In the genomic region with DNA sequence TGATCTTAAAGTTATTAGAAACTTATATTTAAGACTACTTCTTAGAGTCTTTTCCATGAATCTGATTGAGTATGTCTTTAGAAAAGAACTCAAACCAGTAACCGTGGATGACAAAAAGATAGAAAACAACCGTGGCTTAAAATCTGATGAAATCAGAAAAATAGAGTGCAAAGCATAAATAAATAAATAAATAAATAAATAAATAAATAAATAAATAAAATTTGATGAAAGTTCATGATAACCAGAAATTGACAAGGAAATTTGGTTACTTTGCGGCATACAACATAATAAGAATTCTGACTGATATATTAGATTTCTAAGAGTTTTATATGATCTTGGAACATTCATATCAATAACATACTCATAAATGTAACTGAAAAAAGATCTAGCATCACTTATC, we compare ENCODE assay signal across 17 cellular contexts.
A peak's percentile ranks its signal among the peaks of the same experiment; 100 is the strongest.
DNase-seq lines count a peak whose midpoint lies in the region; ATAC-seq, FAIRE-seq and TF ChIP-seq lines count a peak whose summit lies in the region.
"Had no signal": no experiment of that assay in that cellular context is flagged by ENCODE, and none has a peak within 500 bp of the region (broad histone marks: within the 10 kb centered on the region; RNA-seq: fewer than 3 reads in every experiment).

No MANE protein-coding gene starts in this region.

- no peaks in the 10 kb centered on the region for H3K27me3 Mint-ChIP-seq in activated naive CD8-positive, alpha-beta T cell
- no peaks in the 10 kb centered on the region for H3K27me3 Mint-ChIP-seq in activated naive CD8-positive, alpha-beta T cell treated with anti-CD3 and anti-CD28 coated beads for 36 hours
- H3K27me3 Mint-ChIP-seq in T-cell: no peaks in the 10 kb centered on the region

- CTCF ChIA-PET in T-cell (lab: Charles Lee): no interaction called here

- H3K27ac ChIP-seq in kidney (ENCODE audit: low read depth in 2 of 2, low read length in 2 of 2) (no peak overlapping the region), body of pancreas (no peak overlapping the region)
- H3K27ac ChIP-seq: C4-2B had no signal

- FAIRE-seq in kidney (lab: Jason Lieb, UNC): peak; percentile 3

- H3K4me1 ChIP-seq in kidney (ENCODE audit: control insufficient read depth in 1 of 2, insufficient read depth in 1 of 2, low read depth in 1 of 2, low read length in 2 of 2): no peaks in the 10 kb centered on the region
- H3K4me1 ChIP-seq in body of pancreas: no peaks in the 10 kb centered on the region
- H3K4me1 ChIP-seq: Caco-2 had no signal

- H3K27ac Mint-ChIP-seq in activated naive CD8-positive, alpha-beta T cell: peak overlapping the region; percentile 85
- no peak overlapping the region for H3K27ac Mint-ChIP-seq in activated naive CD8-positive, alpha-beta T cell treated with anti-CD3 and anti-CD28 coated beads for 36 hours
- H3K27ac Mint-ChIP-seq in T-cell: peak overlapping the region; percentile 95 to 96

- intact Hi-C loops in kidney (cut with DNase I) (no loop called here), body of pancreas (cut with DNase I) (no loop called here)

- H3K27me3 ChIP-seq in body of pancreas: no peaks in the 10 kb centered on the region

- H3K4me3 Mint-ChIP-seq in activated naive CD8-positive, alpha-beta T cell: no peak overlapping the region
- no peak overlapping the region for H3K4me3 Mint-ChIP-seq in activated naive CD8-positive, alpha-beta T cell treated with anti-CD3 and anti-CD28 coated beads for 36 hours
- H3K4me3 Mint-ChIP-seq in T-cell: no peak overlapping the region

- WGBS in body of pancreas, 2 donors: 88 to 91% methylated on average over 3 of the region's 3 CpGs

- ATAC-seq in T-cell (replicated peaks in 1 of 4) (no peak), HG02973 (IDR thresholded peaks at IDR 0.05; ENCODE audit: unreplicated experiment) (no peak), body of pancreas (no peak)
- ATAC-seq: CD8-positive, alpha-beta T cell had no signal

- POLR2A ChIA-PET in T-cell (lab: Charles Lee): no interaction called here

- no peak for TF ChIP-seq POLR2A in body of pancreas (IDR thresholded peaks at IDR 0.05)

- peaks cover 6% of the 10 kb centered on the region for H3K9me3 Mint-ChIP-seq in activated naive CD8-positive, alpha-beta T cell (ENCODE audit: low read depth)
- peaks cover 12% of the 10 kb centered on the region for H3K9me3 Mint-ChIP-seq in activated naive CD8-positive, alpha-beta T cell treated with anti-CD3 and anti-CD28 coated beads for 36 hours
- peaks cover 0 to 8% (median 3%) of the 10 kb centered on the region in 3 donors for H3K9me3 Mint-ChIP-seq in T-cell

- peaks cover 9% of the 10 kb centered on the region for H3K36me3 Mint-ChIP-seq in activated naive CD8-positive, alpha-beta T cell
- H3K36me3 Mint-ChIP-seq in activated naive CD8-positive, alpha-beta T cell treated with anti-CD3 and anti-CD28 coated beads for 36 hours: peaks cover 14% of the 10 kb centered on the region
- peaks cover 9% of the 10 kb centered on the region for H3K36me3 Mint-ChIP-seq in T-cell

- H3K4me3 ChIP-seq in kidney (ENCODE audit: low read length in 2 of 2) (no peak overlapping the region), body of pancreas (no peak overlapping the region)

- H3K4me1 Mint-ChIP-seq in activated naive CD8-positive, alpha-beta T cell (ENCODE audit: low read depth): peaks cover 37% of the 10 kb centered on the region
- peaks cover 31% of the 10 kb centered on the region for H3K4me1 Mint-ChIP-seq in activated naive CD8-positive, alpha-beta T cell treated with anti-CD3 and anti-CD28 coated beads for 36 hours
- peaks cover 29 to 48% (median 48%) of the 10 kb centered on the region in 3 donors for H3K4me1 Mint-ChIP-seq in T-cell

- no peaks in the 10 kb centered on the region for H3K9me3 ChIP-seq in kidney (ENCODE audit: control insufficient read depth in 1 of 2, low read length in 2 of 2)
- no peaks in the 10 kb centered on the region for H3K9me3 ChIP-seq in body of pancreas
- H3K9me3 ChIP-seq: Caco-2 had no signal

- DNase-seq in activated naive CD8-positive, alpha-beta T cell treated with anti-CD3 and anti-CD28 coated beads for 36 hours: no peak
- DNase-seq in T-cell: no peak
- no peak for DNase-seq in kidney
- DNase-seq in body of pancreas: no peak
- DNase-seq in stimulated activated naive CD4-positive, alpha-beta T cell treated with Interleukin-2 at 50 U/mL for 16 hours (lab: John Stamatoyannopoulos, UW): no peak
- DNase-seq: 8988T; ACHN; Caco-2; CD8-positive, alpha-beta T cell; DND-41; GF-D8; HCEC 1CT; IMR-90; KBM-7 had no signal

- H3K36me3 ChIP-seq in kidney (ENCODE audit: control insufficient read depth in 1 of 2, insufficient read depth in 2 of 2, low read length in 2 of 2) (no peaks in the 10 kb centered on the region), body of pancreas (replicated peaks in 1 of 2; ENCODE audit: insufficient read depth in 1 of 2, low read depth in 2 of 2) (no peaks in the 10 kb centered on the region)

- no peak for TF ChIP-seq CTCF in kidney (IDR thresholded peaks at IDR 0.05; ENCODE audit: borderline replicate concordance, extremely low read depth, insufficient read depth)
- no peak for TF ChIP-seq CTCF in body of pancreas (IDR thresholded peaks at IDR 0.05)

- no peak overlapping the region for H3K9ac ChIP-seq in kidney (ENCODE audit: low read length in 2 of 2)
